36 cellular contexts compared by ENCODE assay signal in the genomic region with DNA sequence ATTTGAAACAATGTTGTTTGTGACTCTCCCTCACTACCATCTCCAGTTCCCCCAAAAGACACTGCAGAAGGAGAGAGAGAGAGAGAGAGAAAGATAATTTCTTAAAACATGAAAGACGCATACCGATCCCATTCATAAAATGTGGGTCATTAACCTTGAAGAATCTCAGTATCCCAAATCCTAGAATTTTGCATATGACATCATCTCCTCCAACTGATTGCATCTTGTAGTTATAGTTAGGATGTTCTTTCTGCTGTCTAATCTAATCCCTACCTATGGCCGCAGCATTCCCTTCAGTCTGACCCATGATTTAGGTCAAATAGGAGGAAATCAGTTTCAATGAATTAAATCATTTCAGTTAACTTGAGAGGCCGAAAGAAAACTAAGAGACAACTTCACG.
DNase-seq lines count a peak whose midpoint lies in the region; ATAC-seq, FAIRE-seq and TF ChIP-seq lines count a peak whose summit lies in the region.
"Had no signal": no experiment of that assay in that cellular context is flagged by ENCODE, and none has a peak within 500 bp of the region (broad histone marks: within the 10 kb centered on the region; RNA-seq: fewer than 3 reads in every experiment).

No MANE protein-coding gene starts in this region.

- no peaks in the 10 kb centered on the region for H4K20me1 ChIP-seq in HepG2 (ENCODE audit: insufficient read depth, low read length)
- no peaks in the 10 kb centered on the region for H4K20me1 ChIP-seq in smooth muscle cell (ENCODE audit: low read depth)

- H2AFZ ChIP-seq in HepG2 (ENCODE audit: low read length) (no peak overlapping the region), smooth muscle cell (ENCODE audit: low read depth) (no peak overlapping the region)

- peaks cover 20% of the 10 kb centered on the region for H3K27me3 Mint-ChIP-seq in osteocyte (ENCODE audit: unreplicated experiment)

- BruUV-seq in HepG2 (replicated peaks; lab: Mats Ljungman, UMichigan): no TSS peak

- peaks cover 12% of the 10 kb centered on the region for H3K4me1 ChIP-seq in HepG2 (ENCODE audit: insufficient read depth, low read length)
- peaks cover 0 to 6% (median 0%) of the 10 kb centered on the region in 4 donors for H3K4me1 ChIP-seq in right lobe of liver
- peaks cover 3% of the 10 kb centered on the region; the same call in 1 of the 2 replicates for H3K4me1 ChIP-seq in HEK293 (ENCODE audit: control insufficient read depth, insufficient read depth, low read length)
- H3K4me1 ChIP-seq in smooth muscle cell (ENCODE audit: low read depth): no peaks in the 10 kb centered on the region
- H3K4me1 ChIP-seq: BE2C had no signal

- H3K4me3 Mint-ChIP-seq in osteocyte (ENCODE audit: unreplicated experiment): no peak overlapping the region
- H3K4me3 Mint-ChIP-seq: B cell; CD4-positive, alpha-beta T cell; CD4-positive, CD25-positive, alpha-beta regulatory T cell; CD8-positive, alpha-beta memory T cell; CD8-positive, alpha-beta T cell had no signal

- H3K36me3 ChIP-seq in HepG2 (replicated peaks in 1 of 2; ENCODE audit: control insufficient read depth in 1 of 2, insufficient read depth in 2 of 2, low read length in 2 of 2): no peaks in the 10 kb centered on the region
- no peaks in the 10 kb centered on the region for H3K36me3 ChIP-seq in right lobe of liver
- no peaks in the 10 kb centered on the region for H3K36me3 ChIP-seq in HEK293 (ENCODE audit: control insufficient read depth in 2 of 2, insufficient read depth in 1 of 2, low read length in 2 of 2)
- H3K36me3 ChIP-seq in smooth muscle cell (ENCODE audit: low read depth): no peaks in the 10 kb centered on the region
- H3K36me3 ChIP-seq: BE2C; BLaER1; BLaER1 treated with 17β-estradiol and CSF1 and Interleukin-3, amounts not matched to agents 10 nM and 100 nM had no signal

- peaks cover 1 to 33% of the 10 kb centered on the region in 2 experiments; a peak in 3 of 5 replicates for H3K27me3 ChIP-seq in HepG2 (ENCODE audit: control insufficient read depth in 1 of 2, insufficient read depth in 2 of 2, low read length in 2 of 2)
- peaks cover 3 to 26% of the 10 kb centered on the region in 2 donors for H3K27me3 ChIP-seq in right lobe of liver
- H3K27me3 ChIP-seq in smooth muscle cell (ENCODE audit: low read depth): peaks cover 9% of the 10 kb centered on the region

- TF ChIP-seq POLR2A in HepG2 (IDR thresholded peaks at IDR 0.05; ENCODE audit: insufficient read depth in 1 of 2, low read depth in 2 of 2, low read length in 2 of 2): no peak
- TF ChIP-seq POLR2A in right lobe of liver (IDR thresholded peaks at IDR 0.05): no peak

- no peak for TF ChIP-seq RAD21 in HepG2 (CRISPR knock-in tag; IDR thresholded peaks at IDR 0.05)

- POLR2A ChIA-PET in HepG2 (lab: Yijun Ruan, JAX) (no interaction called here), HEK293 (lab: Yijun Ruan, JAX) (no interaction called here)

- H3K4me1 Mint-ChIP-seq in osteocyte (ENCODE audit: unreplicated experiment): peaks cover 25% of the 10 kb centered on the region

- H3K27ac Mint-ChIP-seq in osteocyte (ENCODE audit: unreplicated experiment): peak overlapping the region; percentile 28
- H3K27ac Mint-ChIP-seq: B cell; CD14-positive monocyte; CD4-positive, alpha-beta memory T cell; CD4-positive, alpha-beta T cell; CD4-positive, CD25-positive, alpha-beta regulatory T cell; CD8-positive, alpha-beta memory T cell; CD8-positive, alpha-beta T cell had no signal

- H3K9ac ChIP-seq in HepG2 (ENCODE audit: insufficient read depth, low read depth, low read length) (no peak overlapping the region), smooth muscle cell (ENCODE audit: low read depth) (no peak overlapping the region)
- H3K9ac ChIP-seq: BLaER1; BLaER1 treated with 17β-estradiol and CSF1 and Interleukin-3, amounts not matched to agents 10 nM and 100 nM had no signal

- H3K4me3 ChIP-seq in HepG2 (replicated peaks in 1 of 3; ENCODE audit: insufficient read depth in 1 of 3, low read depth in 2 of 3, low read length in 3 of 3): no peak overlapping the region
- no peak overlapping the region for H3K4me3 ChIP-seq in right lobe of liver
- no peak overlapping the region for H3K4me3 ChIP-seq in HEK293 (ENCODE audit: low read depth, low read length)
- H3K4me3 ChIP-seq in smooth muscle cell: no peak overlapping the region
- H3K4me3 ChIP-seq: A549; BLaER1; BLaER1 treated with 17β-estradiol and CSF1 and Interleukin-3, amounts not matched to agents 10 nM and 100 nM had no signal

- no peak for TF ChIP-seq CTCF in HepG2 (CRISPR knock-in tag; IDR thresholded peaks at IDR 0.05)
- TF ChIP-seq CTCF in right lobe of liver (IDR thresholded peaks at IDR 0.05): no peak
- TF ChIP-seq CTCF in HEK293 (tag by site-specific recombination; IDR thresholded peaks at IDR 0.05): no peak
- TF ChIP-seq CTCF in osteocyte (IDR thresholded peaks at IDR 0.05): no peak
- TF ChIP-seq CTCF in smooth muscle cell (IDR thresholded peaks at IDR 0.05; ENCODE audit: borderline replicate concordance, insufficient read depth, poor library complexity, severe bottlenecking): no peak

- CTCF ChIA-PET in HepG2 (lab: Yijun Ruan, JAX; ENCODE audit: low intra/inter-chr PET ratio, low total read pairs) (no interaction called here), HEK293 (lab: Yijun Ruan, JAX) (no interaction called here)

- H3K36me3 Mint-ChIP-seq in osteocyte (ENCODE audit: unreplicated experiment): no peaks in the 10 kb centered on the region
- H3K36me3 Mint-ChIP-seq: CD4-positive, alpha-beta memory T cell; CD4-positive, CD25-positive, alpha-beta regulatory T cell; CD8-positive, alpha-beta memory T cell; CD8-positive, alpha-beta T cell had no signal

- ATAC-seq in HepG2: no peak
- ATAC-seq in right lobe of liver: no peak
- ATAC-seq in HG02840 (IDR thresholded peaks at IDR 0.05; ENCODE audit: low FRiP score, unreplicated experiment): no peak
- ATAC-seq: A549; CD8-positive, alpha-beta T cell had no signal

- in situ Hi-C loops in HepG2 (cut with HindIII; ENCODE audit: extremely low pct_ligation_motif_present, low pct_unique_long_range_greater_than_20kb): no loop called here

- WGBS in HepG2 (ENCODE audit: low lambda C conversion rate): 44% methylated on average over 5 of the region's 5 CpGs
- 78% methylated on average over 5 of the region's 5 CpGs for WGBS in right lobe of liver (ENCODE audit: insufficient coverage, low coverage, low lambda C conversion rate, missing lambda C conversion rate)
- 92% methylated on average over 5 of the region's 5 CpGs for WGBS in smooth muscle cell (ENCODE audit: low lambda C conversion rate)

- intact Hi-C loops in HepG2 (cut with micrococcal nuclease; ENCODE audit: unreplicated experiment) (no loop called here), right lobe of liver (cut with DNase I) (no loop called here)

- FAIRE-seq in HepG2 (lab: Jason Lieb, UNC): no peak
- FAIRE-seq in HTR-8/SVneo (lab: Jason Lieb, UNC): no peak
- FAIRE-seq: A204.1, A549, D721Med had no signal

- H3K27ac ChIP-seq in HepG2 (ENCODE audit: extremely low read length, insufficient read depth, low read length): no peak overlapping the region
- H3K27ac ChIP-seq in right lobe of liver: no peak overlapping the region
- no peak overlapping the region for H3K27ac ChIP-seq in HEK293 (ENCODE audit: extremely low read depth, low read depth, low read length)
- H3K27ac ChIP-seq in smooth muscle cell (ENCODE audit: low read depth): no peak overlapping the region
- H3K27ac ChIP-seq: 22Rv1; A549; BLaER1; BLaER1 treated with 17β-estradiol and CSF1 and Interleukin-3, amounts not matched to agents 10 nM and 100 nM; C4-2B had no signal

- no peaks in the 10 kb centered on the region for H3K9me3 Mint-ChIP-seq in osteocyte (ENCODE audit: unreplicated experiment)
- H3K9me3 Mint-ChIP-seq: CD4-positive, alpha-beta T cell; CD8-positive, alpha-beta memory T cell; CD8-positive, alpha-beta T cell had no signal

- H3K79me2 ChIP-seq in HepG2 (ENCODE audit: insufficient read depth, low read length): no peaks in the 10 kb centered on the region
- peaks cover 8% of the 10 kb centered on the region for H3K79me2 ChIP-seq in smooth muscle cell (ENCODE audit: low read depth)

- no peak for DNase-seq in HepG2 (ENCODE audit: low spot score)
- DNase-seq in right lobe of liver: no peak
- DNase-seq in osteocyte (ENCODE audit: extremely low spot score, unreplicated experiment): no peak
- no peak for DNase-seq in smooth muscle cell (lab: John Stamatoyannopoulos, UW; ENCODE audit: unreplicated experiment)
- no peak for DNase-seq in AML-193 (lab: John Stamatoyannopoulos, UW)
- no peak for DNase-seq in HTR-8/SVneo (ENCODE audit: insufficient read length, low spot score)
- DNase-seq: 8988T; ACHN; BE2C; C1 segment of cervical spinal cord; Caco-2; Calu3; CD4-positive, alpha-beta memory T cell; CD4-positive, alpha-beta T cell; CD4-positive, CD25-positive, alpha-beta regulatory T cell; CD8-positive, alpha-beta memory T cell; CD8-positive, alpha-beta T cell; COR-L47; DMS 273 treated with DMSO at 0.1 percent for 48 hours; DMS153; DMS53; DMS79; DMS79 treated with DMSO at 0.1 percent for 48 hours; DND-41; EL had no signal

- no peak for TF ChIP-seq EP300 in HepG2 (IDR thresholded peaks at IDR 0.05; ENCODE audit: low read depth in 2 of 2, low read length in 2 of 2)
- TF ChIP-seq EP300 in HepG2 (CRISPR knock-in tag; IDR thresholded peaks at IDR 0.05; ENCODE audit: borderline replicate concordance): no peak

- peaks cover 6% of the 10 kb centered on the region for H3F3A ChIP-seq in smooth muscle cell (ENCODE audit: low read depth)

- H3K4me2 ChIP-seq in HepG2 (ENCODE audit: low read depth, low read length) (no peak overlapping the region), smooth muscle cell (peak overlapping the region; percentile 50)
- H3K4me2 ChIP-seq: A549; BLaER1; BLaER1 treated with 17β-estradiol and CSF1 and Interleukin-3, amounts not matched to agents 10 nM and 100 nM had no signal

- H3K9me3 ChIP-seq in HepG2 (ENCODE audit: low read length): no peaks in the 10 kb centered on the region
- no peaks in the 10 kb centered on the region for H3K9me3 ChIP-seq in right lobe of liver
- no peaks in the 10 kb centered on the region for H3K9me3 ChIP-seq in HEK293 (ENCODE audit: control insufficient read depth, insufficient read depth, low read depth, low read length)
- H3K9me3 ChIP-seq in smooth muscle cell (replicated peaks; ENCODE audit: low read depth): no peaks in the 10 kb centered on the region
- H3K9me3 ChIP-seq: A549; BE2C; BLaER1; BLaER1 treated with 17β-estradiol and CSF1 and Interleukin-3, amounts not matched to agents 10 nM and 100 nM; Caco-2 had no signal

TF ChIP-seq in HepG2, 621 proteins besides CTCF, POLR2A, EP300 and RAD21:
- TF ChIP-seq MIER3 (CRISPR knock-in tag; IDR thresholded peaks at IDR 0.05; ENCODE audit: borderline replicate concordance) (no peak), ATF7 (IDR thresholded peaks at IDR 0.05) (peak; percentile 70), ATF7 (CRISPR knock-in tag; IDR thresholded peaks at IDR 0.05) (no peak)
